22 cellular contexts compared by ENCODE assay signal in the genomic region with DNA sequence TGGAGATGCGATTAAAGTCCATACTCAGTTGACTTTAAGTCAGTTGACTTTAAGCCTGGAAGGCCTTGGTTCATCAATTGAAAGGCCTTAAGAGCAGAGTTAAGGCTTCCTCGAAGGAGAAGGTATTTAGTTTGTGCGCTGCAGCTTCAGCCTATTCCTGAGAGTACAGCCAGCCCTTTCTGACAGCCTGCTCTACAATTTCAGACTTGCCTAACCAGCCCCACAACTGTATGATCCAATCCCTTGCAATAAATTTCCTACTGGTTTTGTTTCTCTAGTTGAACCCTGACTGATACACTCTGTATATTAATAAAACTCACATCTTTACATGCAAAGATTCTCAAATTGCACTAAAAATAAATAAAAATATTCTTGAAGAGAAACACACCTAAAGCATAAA.
A peak's percentile ranks its signal among the peaks of the same experiment; 100 is the strongest.
DNase-seq lines count a peak whose midpoint lies in the region; ATAC-seq and TF ChIP-seq lines count a peak whose summit lies in the region.
"Had no signal": no experiment of that assay in that cellular context is flagged by ENCODE, and none has a peak within 500 bp of the region (broad histone marks: within the 10 kb centered on the region; RNA-seq: fewer than 3 reads in every experiment).

No MANE protein-coding gene starts in this region.

- H3K4me3 ChIP-seq in LNCaP clone FGC (ENCODE audit: low read depth, low read length) = no peak overlapping the region
- no peak overlapping the region for H3K4me3 ChIP-seq in epithelial cell of esophagus (ENCODE audit: low read length)
- H3K4me3 ChIP-seq in neural progenitor cell = no peak overlapping the region
- no peak overlapping the region for H3K4me3 ChIP-seq in CD8-positive, alpha-beta memory T cell (ENCODE audit: low read length)
- H3K4me3 ChIP-seq: A549; BLaER1 treated with 17β-estradiol and CSF1 and Interleukin-3, amounts not matched to agents 10 nM and 100 nM; GM12878 had no signal

- CTCF ChIA-PET in CD8-positive, alpha-beta memory T cell (lab: Charles Lee) = no interaction called here

- DNase-seq in LNCaP clone FGC (ENCODE audit: low read depth) (peak; percentile 46), epithelial cell of esophagus (ENCODE audit: low read depth) (peak; percentile 7), neural progenitor cell (ENCODE audit: low spot score) (peak; percentile 13), NCI-H69 (lab: John Stamatoyannopoulos, UW) (no peak), ureter (ENCODE audit: low spot score) (no peak)
- no peak for DNase-seq in CD8-positive, alpha-beta memory T cell
- DNase-seq: AML-193; Caco-2; Calu3; CD4-positive, alpha-beta T cell; DMS79; DND-41; EL; GDM1 had no signal

- no peak overlapping the region for H3K9ac ChIP-seq in neural progenitor cell
- H3K9ac ChIP-seq: BLaER1 treated with 17β-estradiol and CSF1 and Interleukin-3, amounts not matched to agents 10 nM and 100 nM had no signal

- H3K27ac Mint-ChIP-seq in neural progenitor cell = no peak overlapping the region
- no peak overlapping the region for H3K27ac Mint-ChIP-seq in CD8-positive, alpha-beta memory T cell
- H3K27ac Mint-ChIP-seq: B cell; CD4-positive, alpha-beta T cell had no signal

- H3K4me1 ChIP-seq in neural progenitor cell = no peaks in the 10 kb centered on the region
- no peaks in the 10 kb centered on the region for H3K4me1 ChIP-seq in CD8-positive, alpha-beta memory T cell (ENCODE audit: insufficient read depth, low read length)
- H3K4me1 ChIP-seq: A549; BLaER1 treated with 17β-estradiol and CSF1 and Interleukin-3, amounts not matched to agents 10 nM and 100 nM; Caco-2 had no signal

- no peaks in the 10 kb centered on the region for H3K79me2 ChIP-seq in neural progenitor cell (ENCODE audit: low read depth)

- peaks cover 3% of the 10 kb centered on the region for H3K27me3 Mint-ChIP-seq in neural progenitor cell (ENCODE audit: insufficient read depth, low read depth)
- peaks cover 4 to 16% of the 10 kb centered on the region in 2 donors for H3K27me3 Mint-ChIP-seq in CD8-positive, alpha-beta memory T cell
- H3K27me3 Mint-ChIP-seq: B cell had no signal

- H4K20me1 ChIP-seq in neural progenitor cell (ENCODE audit: low read depth) = no peaks in the 10 kb centered on the region
- H4K20me1 ChIP-seq: BLaER1 treated with 17β-estradiol and CSF1 and Interleukin-3, amounts not matched to agents 10 nM and 100 nM had no signal

- H3K27ac ChIP-seq in VCaP (peak overlapping the region; percentile 55), neural progenitor cell (no peak overlapping the region)
- H3K27ac ChIP-seq in CD8-positive, alpha-beta memory T cell (ENCODE audit: low read depth, low read length) = no peak overlapping the region
- H3K27ac ChIP-seq: 22Rv1; A549; BLaER1 treated with 17β-estradiol and CSF1 and Interleukin-3, amounts not matched to agents 10 nM and 100 nM; C4-2B had no signal

- no peaks in the 10 kb centered on the region for H3K36me3 Mint-ChIP-seq in neural progenitor cell
- H3K36me3 Mint-ChIP-seq in CD8-positive, alpha-beta memory T cell = no peaks in the 10 kb centered on the region

- H3K4me2 ChIP-seq in neural progenitor cell = no peak overlapping the region
- H3K4me2 ChIP-seq: A549; BLaER1 treated with 17β-estradiol and CSF1 and Interleukin-3, amounts not matched to agents 10 nM and 100 nM had no signal

- H3K9me3 ChIP-seq in neural progenitor cell (ENCODE audit: low read depth) = no peaks in the 10 kb centered on the region
- no peaks in the 10 kb centered on the region for H3K9me3 ChIP-seq in CD8-positive, alpha-beta memory T cell (ENCODE audit: low read length)
- H3K9me3 ChIP-seq: A549; BLaER1 treated with 17β-estradiol and CSF1 and Interleukin-3, amounts not matched to agents 10 nM and 100 nM; Caco-2 had no signal

- no peak overlapping the region for H2AFZ ChIP-seq in neural progenitor cell (replicated peaks)

- no peak for ATAC-seq in HG02885 (IDR thresholded peaks at IDR 0.05; ENCODE audit: poor library complexity, unreplicated experiment)
- ATAC-seq: A549, GM12878 had no signal

- no peaks in the 10 kb centered on the region for H3K27me3 ChIP-seq in neural progenitor cell
- no peaks in the 10 kb centered on the region for H3K27me3 ChIP-seq in CD8-positive, alpha-beta memory T cell (ENCODE audit: insufficient read depth, low read length, poor library complexity, severe bottlenecking)
- H3K27me3 ChIP-seq: BLaER1 treated with 17β-estradiol and CSF1 and Interleukin-3, amounts not matched to agents 10 nM and 100 nM had no signal

- H3F3A ChIP-seq in neural progenitor cell (ENCODE audit: low read depth) = no peaks in the 10 kb centered on the region

- POLR2A ChIA-PET in CD8-positive, alpha-beta memory T cell (lab: Charles Lee) = no interaction called here

- peaks cover 5% of the 10 kb centered on the region for H3K9me3 Mint-ChIP-seq in neural progenitor cell
- H3K9me3 Mint-ChIP-seq in CD8-positive, alpha-beta memory T cell = no peaks in the 10 kb centered on the region
- H3K9me3 Mint-ChIP-seq: CD4-positive, alpha-beta T cell had no signal

- no peaks in the 10 kb centered on the region for H3K36me3 ChIP-seq in neural progenitor cell
- no peaks in the 10 kb centered on the region for H3K36me3 ChIP-seq in CD8-positive, alpha-beta memory T cell (ENCODE audit: insufficient read depth, low read length)
- H3K36me3 ChIP-seq: BLaER1 treated with 17β-estradiol and CSF1 and Interleukin-3, amounts not matched to agents 10 nM and 100 nM had no signal

- H3K4me3 Mint-ChIP-seq in neural progenitor cell = no peak overlapping the region
- no peak overlapping the region for H3K4me3 Mint-ChIP-seq in CD8-positive, alpha-beta memory T cell
- H3K4me3 Mint-ChIP-seq: B cell; CD4-positive, alpha-beta T cell had no signal

- TF ChIP-seq CTCF in LNCaP clone FGC (IDR thresholded peaks at IDR 0.05; ENCODE audit: control insufficient read depth, extremely low read depth, insufficient read depth) (no peak), VCaP (conservative IDR thresholded peaks at IDR 0.05) (no peak), epithelial cell of esophagus (IDR thresholded peaks at IDR 0.05; ENCODE audit: insufficient read depth, low read depth, low read length, missing control alignments) (no peak), neural progenitor cell (IDR thresholded peaks at IDR 0.05) (no peak)

- no peaks in the 10 kb centered on the region for H3K4me1 Mint-ChIP-seq in neural progenitor cell
- H3K4me1 Mint-ChIP-seq in CD8-positive, alpha-beta memory T cell = no peaks in the 10 kb centered on the region
- H3K4me1 Mint-ChIP-seq: B cell had no signal

Comparison
In these comparisons a context has a peak if more than half of its experiments do, and no peak if none do; other contexts are left out.
1. DNase-seq: peak in LNCaP clone FGC (single experiment), epithelial cell of esophagus (single experiment) and neural progenitor cell (single experiment); none in CD8-positive, alpha-beta memory T cell (0 of 5), NCI-H69 (single experiment) and ureter (single experiment).